Comparison of ENCODE assay signal across 1 cellular context in the genomic region with DNA sequence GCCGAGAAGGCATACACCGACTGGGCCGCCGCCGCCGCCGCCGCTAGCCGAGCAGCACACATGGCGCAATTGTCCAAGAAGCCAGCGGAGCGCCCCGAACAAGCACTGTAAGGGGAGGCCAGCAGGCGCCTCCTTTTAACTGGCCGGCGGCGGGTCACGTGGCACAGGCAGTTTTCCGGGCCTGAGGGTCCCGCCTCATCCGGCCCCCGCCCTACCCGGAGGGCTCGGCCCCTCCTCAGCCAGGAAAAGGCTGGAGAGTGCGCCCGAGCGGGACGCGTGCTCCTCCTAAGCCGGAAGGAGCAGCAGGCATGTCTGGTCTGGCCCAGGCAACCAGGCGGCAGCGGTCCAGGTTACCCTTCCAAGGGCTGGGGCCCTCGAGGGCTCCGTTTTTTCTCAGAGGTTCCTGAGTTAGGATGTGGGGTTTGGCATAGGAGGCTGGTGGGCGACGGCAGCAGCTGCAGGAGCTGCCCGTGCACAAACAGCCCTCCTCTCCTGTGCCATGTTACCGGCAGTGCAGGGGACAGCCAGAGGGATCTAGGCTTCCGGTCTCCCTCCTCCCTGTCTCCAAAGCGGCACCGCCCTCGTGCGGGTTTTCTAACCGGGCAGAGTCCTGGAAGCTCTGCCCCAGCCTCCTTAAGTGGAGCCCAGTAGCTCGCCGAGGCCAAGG.
A peak's percentile ranks its signal among the peaks of the same experiment; 100 is the strongest.
TF ChIP-seq lines count a peak whose summit lies in the region.

A gene (minus strand): TSS at position 137 of the 667 bp plus-strand sequence. CDS start 75 bp downstream, at position 62.

TF ChIP-seq in HEK293, 187 proteins besides CTCF, POLR2A, EP300 and RAD21 (continued from another document):
- TF ChIP-seq, protein P1, sequence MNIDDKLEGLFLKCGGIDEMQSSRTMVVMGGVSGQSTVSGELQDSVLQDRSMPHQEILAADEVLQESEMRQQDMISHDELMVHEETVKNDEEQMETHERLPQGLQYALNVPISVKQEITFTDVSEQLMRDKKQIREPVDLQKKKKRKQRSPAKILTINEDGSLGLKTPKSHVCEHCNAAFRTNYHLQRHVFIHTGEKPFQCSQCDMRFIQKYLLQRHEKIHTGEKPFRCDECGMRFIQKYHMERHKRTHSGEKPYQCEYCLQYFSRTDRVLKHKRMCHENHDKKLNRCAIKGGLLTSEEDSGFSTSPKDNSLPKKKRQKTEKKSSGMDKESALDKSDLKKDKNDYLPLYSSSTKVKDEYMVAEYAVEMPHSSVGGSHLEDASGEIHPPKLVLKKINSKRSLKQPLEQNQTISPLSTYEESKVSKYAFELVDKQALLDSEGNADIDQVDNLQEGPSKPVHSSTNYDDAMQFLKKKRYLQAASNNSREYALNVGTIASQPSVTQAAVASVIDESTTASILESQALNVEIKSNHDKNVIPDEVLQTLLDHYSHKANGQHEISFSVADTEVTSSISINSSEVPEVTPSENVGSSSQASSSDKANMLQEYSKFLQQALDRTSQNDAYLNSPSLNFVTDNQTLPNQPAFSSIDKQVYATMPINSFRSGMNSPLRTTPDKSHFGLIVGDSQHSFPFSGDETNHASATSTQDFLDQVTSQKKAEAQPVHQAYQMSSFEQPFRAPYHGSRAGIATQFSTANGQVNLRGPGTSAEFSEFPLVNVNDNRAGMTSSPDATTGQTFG (tag by site-specific recombination; IDR thresholded peaks at IDR 0.05; ENCODE audit: borderline replicate concordance): no peak
- TF ChIP-seq ZNF791 (tag by site-specific recombination; IDR thresholded peaks at IDR 0.05): no peak
- TF ChIP-seq ZNF830 (tag by site-specific recombination; IDR thresholded peaks at IDR 0.05; ENCODE audit: low read depth): no peak
- no peak for TF ChIP-seq ZNF112 (tag by site-specific recombination; IDR thresholded peaks at IDR 0.05)
- no peak for TF ChIP-seq ZNF239 (tag by site-specific recombination; IDR thresholded peaks at IDR 0.05)
- TF ChIP-seq KLF10 (tag by site-specific recombination; IDR thresholded peaks at IDR 0.05): peak; percentile 82
- TF ChIP-seq, protein P2, sequence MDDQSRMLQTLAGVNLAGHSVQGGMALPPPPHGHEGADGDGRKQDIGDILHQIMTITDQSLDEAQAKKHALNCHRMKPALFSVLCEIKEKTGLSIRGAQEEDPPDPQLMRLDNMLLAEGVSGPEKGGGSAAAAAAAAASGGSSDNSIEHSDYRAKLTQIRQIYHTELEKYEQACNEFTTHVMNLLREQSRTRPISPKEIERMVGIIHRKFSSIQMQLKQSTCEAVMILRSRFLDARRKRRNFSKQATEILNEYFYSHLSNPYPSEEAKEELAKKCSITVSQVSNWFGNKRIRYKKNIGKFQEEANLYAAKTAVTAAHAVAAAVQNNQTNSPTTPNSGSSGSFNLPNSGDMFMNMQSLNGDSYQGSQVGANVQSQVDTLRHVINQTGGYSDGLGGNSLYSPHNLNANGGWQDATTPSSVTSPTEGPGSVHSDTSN (CRISPR knock-in tag; IDR thresholded peaks at IDR 0.05): 0 out of 2 replicates have a peak, but pooled peaks have one; percentile 12
- TF ChIP-seq GLI2 (tag by site-specific recombination; IDR thresholded peaks at IDR 0.05; ENCODE audit: borderline replicate concordance, low read depth): no peak
- peak; percentile 94 for TF ChIP-seq ZFP69B (tag by site-specific recombination; IDR thresholded peaks at IDR 0.05)
- no peak for TF ChIP-seq ZNF654 (tag by site-specific recombination; IDR thresholded peaks at IDR 0.05; ENCODE audit: low read depth)
- TF ChIP-seq ZNF76 (tag by site-specific recombination; IDR thresholded peaks at IDR 0.05; ENCODE audit: borderline replicate concordance, low read depth): no peak
- TF ChIP-seq ZSCAN16 (tag by site-specific recombination; IDR thresholded peaks at IDR 0.05): no peak
- no peak for TF ChIP-seq ZNF549 (tag by site-specific recombination; IDR thresholded peaks at IDR 0.05)
- no peak for TF ChIP-seq ZNF658 (tag by site-specific recombination; IDR thresholded peaks at IDR 0.05)
- TF ChIP-seq IKZF3 (tag by site-specific recombination; IDR thresholded peaks at IDR 0.05): peak; percentile 99
- TF ChIP-seq, protein P3, sequence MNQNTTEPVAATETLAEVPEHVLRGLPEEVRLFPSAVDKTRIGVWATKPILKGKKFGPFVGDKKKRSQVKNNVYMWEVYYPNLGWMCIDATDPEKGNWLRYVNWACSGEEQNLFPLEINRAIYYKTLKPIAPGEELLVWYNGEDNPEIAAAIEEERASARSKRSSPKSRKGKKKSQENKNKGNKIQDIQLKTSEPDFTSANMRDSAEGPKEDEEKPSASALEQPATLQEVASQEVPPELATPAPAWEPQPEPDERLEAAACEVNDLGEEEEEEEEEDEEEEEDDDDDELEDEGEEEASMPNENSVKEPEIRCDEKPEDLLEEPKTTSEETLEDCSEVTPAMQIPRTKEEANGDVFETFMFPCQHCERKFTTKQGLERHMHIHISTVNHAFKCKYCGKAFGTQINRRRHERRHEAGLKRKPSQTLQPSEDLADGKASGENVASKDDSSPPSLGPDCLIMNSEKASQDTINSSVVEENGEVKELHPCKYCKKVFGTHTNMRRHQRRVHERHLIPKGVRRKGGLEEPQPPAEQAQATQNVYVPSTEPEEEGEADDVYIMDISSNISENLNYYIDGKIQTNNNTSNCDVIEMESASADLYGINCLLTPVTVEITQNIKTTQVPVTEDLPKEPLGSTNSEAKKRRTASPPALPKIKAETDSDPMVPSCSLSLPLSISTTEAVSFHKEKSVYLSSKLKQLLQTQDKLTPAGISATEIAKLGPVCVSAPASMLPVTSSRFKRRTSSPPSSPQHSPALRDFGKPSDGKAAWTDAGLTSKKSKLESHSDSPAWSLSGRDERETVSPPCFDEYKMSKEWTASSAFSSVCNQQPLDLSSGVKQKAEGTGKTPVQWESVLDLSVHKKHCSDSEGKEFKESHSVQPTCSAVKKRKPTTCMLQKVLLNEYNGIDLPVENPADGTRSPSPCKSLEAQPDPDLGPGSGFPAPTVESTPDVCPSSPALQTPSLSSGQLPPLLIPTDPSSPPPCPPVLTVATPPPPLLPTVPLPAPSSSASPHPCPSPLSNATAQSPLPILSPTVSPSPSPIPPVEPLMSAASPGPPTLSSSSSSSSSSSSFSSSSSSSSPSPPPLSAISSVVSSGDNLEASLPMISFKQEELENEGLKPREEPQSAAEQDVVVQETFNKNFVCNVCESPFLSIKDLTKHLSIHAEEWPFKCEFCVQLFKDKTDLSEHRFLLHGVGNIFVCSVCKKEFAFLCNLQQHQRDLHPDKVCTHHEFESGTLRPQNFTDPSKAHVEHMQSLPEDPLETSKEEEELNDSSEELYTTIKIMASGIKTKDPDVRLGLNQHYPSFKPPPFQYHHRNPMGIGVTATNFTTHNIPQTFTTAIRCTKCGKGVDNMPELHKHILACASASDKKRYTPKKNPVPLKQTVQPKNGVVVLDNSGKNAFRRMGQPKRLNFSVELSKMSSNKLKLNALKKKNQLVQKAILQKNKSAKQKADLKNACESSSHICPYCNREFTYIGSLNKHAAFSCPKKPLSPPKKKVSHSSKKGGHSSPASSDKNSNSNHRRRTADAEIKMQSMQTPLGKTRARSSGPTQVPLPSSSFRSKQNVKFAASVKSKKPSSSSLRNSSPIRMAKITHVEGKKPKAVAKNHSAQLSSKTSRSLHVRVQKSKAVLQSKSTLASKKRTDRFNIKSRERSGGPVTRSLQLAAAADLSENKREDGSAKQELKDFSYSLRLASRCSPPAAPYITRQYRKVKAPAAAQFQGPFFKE (tag by site-specific recombination; IDR thresholded peaks at IDR 0.05; ENCODE audit: borderline replicate concordance): no peak
- TF ChIP-seq, protein P4, sequence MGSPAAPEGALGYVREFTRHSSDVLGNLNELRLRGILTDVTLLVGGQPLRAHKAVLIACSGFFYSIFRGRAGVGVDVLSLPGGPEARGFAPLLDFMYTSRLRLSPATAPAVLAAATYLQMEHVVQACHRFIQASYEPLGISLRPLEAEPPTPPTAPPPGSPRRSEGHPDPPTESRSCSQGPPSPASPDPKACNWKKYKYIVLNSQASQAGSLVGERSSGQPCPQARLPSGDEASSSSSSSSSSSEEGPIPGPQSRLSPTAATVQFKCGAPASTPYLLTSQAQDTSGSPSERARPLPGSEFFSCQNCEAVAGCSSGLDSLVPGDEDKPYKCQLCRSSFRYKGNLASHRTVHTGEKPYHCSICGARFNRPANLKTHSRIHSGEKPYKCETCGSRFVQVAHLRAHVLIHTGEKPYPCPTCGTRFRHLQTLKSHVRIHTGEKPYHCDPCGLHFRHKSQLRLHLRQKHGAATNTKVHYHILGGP (tag by site-specific recombination; IDR thresholded peaks at IDR 0.05): no peak
- peak; percentile 92 for TF ChIP-seq KLF8 (tag by site-specific recombination; IDR thresholded peaks at IDR 0.05)
- no peak for TF ChIP-seq ZNF132 (tag by site-specific recombination; IDR thresholded peaks at IDR 0.05; ENCODE audit: borderline replicate concordance)
- no peak for TF ChIP-seq ZNF555 (tag by site-specific recombination; conservative IDR thresholded peaks at IDR 0.05)
- 0 out of 2 replicates have a peak, but pooled peaks have one; percentile 2 for TF ChIP-seq ZIC2 (tag by site-specific recombination; IDR thresholded peaks at IDR 0.05)
- TF ChIP-seq ZNF426 (tag by site-specific recombination; IDR thresholded peaks at IDR 0.05): no peak
- TF ChIP-seq, protein P5, sequence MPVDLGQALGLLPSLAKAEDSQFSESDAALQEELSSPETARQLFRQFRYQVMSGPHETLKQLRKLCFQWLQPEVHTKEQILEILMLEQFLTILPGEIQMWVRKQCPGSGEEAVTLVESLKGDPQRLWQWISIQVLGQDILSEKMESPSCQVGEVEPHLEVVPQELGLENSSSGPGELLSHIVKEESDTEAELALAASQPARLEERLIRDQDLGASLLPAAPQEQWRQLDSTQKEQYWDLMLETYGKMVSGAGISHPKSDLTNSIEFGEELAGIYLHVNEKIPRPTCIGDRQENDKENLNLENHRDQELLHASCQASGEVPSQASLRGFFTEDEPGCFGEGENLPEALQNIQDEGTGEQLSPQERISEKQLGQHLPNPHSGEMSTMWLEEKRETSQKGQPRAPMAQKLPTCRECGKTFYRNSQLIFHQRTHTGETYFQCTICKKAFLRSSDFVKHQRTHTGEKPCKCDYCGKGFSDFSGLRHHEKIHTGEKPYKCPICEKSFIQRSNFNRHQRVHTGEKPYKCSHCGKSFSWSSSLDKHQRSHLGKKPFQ (tag by site-specific recombination; IDR thresholded peaks at IDR 0.05): no peak
- TF ChIP-seq HOXD13 (CRISPR knock-in tag; IDR thresholded peaks at IDR 0.05; ENCODE audit: borderline replicate concordance): no peak
- no peak for TF ChIP-seq ZNF248 (tag by site-specific recombination; IDR thresholded peaks at IDR 0.05)
- TF ChIP-seq ZNF423 (tag by site-specific recombination; IDR thresholded peaks at IDR 0.05): no peak
- no peak for TF ChIP-seq ZBTB21 (tag by site-specific recombination; IDR thresholded peaks at IDR 0.05)
TF ChIP-seq in HEK293: peak in this region for 55.
